8 cellular contexts compared by ENCODE assay signal in genomic region chr7:99979814-99980225, GRCh38. TPM values are rescaled to one million over a fixed set of nuclear protein-coding genes. Genes with fewer than 3 reads are reported as not detected.
DNase-seq lines count a peak whose midpoint lies in the region; ATAC-seq and TF ChIP-seq lines count a peak whose summit lies in the region.
"Not testable (repeated sequence)": the region's sequence is repeated elsewhere in the genome, so short reads cannot be mapped to it uniquely, and the experiment has no call there.

No MANE protein-coding gene starts in this region.

- H3K27ac ChIP-seq in CD8-positive, alpha-beta T cell (ENCODE audit: low read depth, low read length); cardiac muscle cell: not testable (repeated sequence)

- peak; percentile 68 for TF ChIP-seq CTCF in CD8-positive, alpha-beta T cell (IDR thresholded peaks at IDR 0.05)
- TF ChIP-seq CTCF in cardiac muscle cell (IDR thresholded peaks at IDR 0.05; ENCODE audit: low read depth, low read length): peak; percentile 60
- TF ChIP-seq CTCF in osteocyte (IDR thresholded peaks at IDR 0.05): peak; percentile 68

- peak; percentile 34 to 81 (median 60) for DNase-seq in CD8-positive, alpha-beta T cell
- DNase-seq in NCI-H69 (lab: John Stamatoyannopoulos, UW) (peak; percentile 48), anterior cingulate cortex (lab: John Stamatoyannopoulos, UW) (peak in 47 of 58 donors; percentile 2 to 77 (median 33)), cardiac muscle cell (ENCODE audit: low read depth in 1 of 2, low spot score in 1 of 2) (peak; percentile 15 to 42)
- peak; percentile 54 to 55 for DNase-seq in activated CD4-positive, alpha-beta T cell treated with anti-CD3 and anti-CD28 coated beads for 24 hours (ENCODE audit: low read depth in 2 of 2)
- not testable (repeated sequence) for DNase-seq in osteocyte (ENCODE audit: extremely low spot score, unreplicated experiment)
- DNase-seq in stimulated activated CD8-positive, alpha-beta memory T cell treated with anti-CD3 and anti-CD28 coated beads, Interleukin-7, amount 100 ng/mL, for 4 hours (ENCODE audit: low read depth in 2 of 2): peak; percentile 43 to 46

- intact Hi-C loops in CD8-positive, alpha-beta T cell (cut with DNase I, micrococcal nuclease): loop anchor here (1.0 to 10.0 kb wide), 6 partner anchors 11 to 1312 kb away; no protein-coding TSS in a partner anchor

- H3K36me3 Mint-ChIP-seq in CD8-positive, alpha-beta T cell; osteocyte (ENCODE audit: unreplicated experiment): not testable (repeated sequence)

- H3K4me3 ChIP-seq in CD8-positive, alpha-beta T cell (ENCODE audit: low read depth, low read length); cardiac muscle cell: not testable (repeated sequence)

- H3K9me3 Mint-ChIP-seq in CD8-positive, alpha-beta T cell; osteocyte (ENCODE audit: unreplicated experiment): not testable (repeated sequence)

- POLR2A ChIA-PET in CD8-positive, alpha-beta T cell (lab: Charles Lee): not testable (repeated sequence)

- H3K4me1 ChIP-seq in CD8-positive, alpha-beta T cell (ENCODE audit: insufficient read depth, low read length); cardiac muscle cell (ENCODE audit: low read depth): not testable (repeated sequence)

- not testable (repeated sequence) for H3K4me3 Mint-ChIP-seq in CD8-positive, alpha-beta T cell; osteocyte (ENCODE audit: unreplicated experiment)

- not testable (repeated sequence) for H3K27me3 Mint-ChIP-seq in CD8-positive, alpha-beta T cell (ENCODE audit: low read depth)
- H3K27me3 Mint-ChIP-seq in osteocyte (ENCODE audit: unreplicated experiment): peaks cover 38% of the 10 kb centered on the region

- H3K9me3 ChIP-seq in CD8-positive, alpha-beta T cell (ENCODE audit: low read length); cardiac muscle cell (ENCODE audit: low read depth): not testable (repeated sequence)

- not testable (repeated sequence) for H3K36me3 ChIP-seq in CD8-positive, alpha-beta T cell (ENCODE audit: insufficient read depth, low read length); cardiac muscle cell

- not testable (repeated sequence) for H3K4me1 Mint-ChIP-seq in CD8-positive, alpha-beta T cell (ENCODE audit: low read depth); osteocyte (ENCODE audit: unreplicated experiment)

- ATAC-seq in CD8-positive, alpha-beta T cell: peak; percentile 85
- ATAC-seq in HG02798 (IDR thresholded peaks at IDR 0.05; ENCODE audit: poor library complexity, unreplicated experiment): peak; percentile 56

- CTCF ChIA-PET in CD8-positive, alpha-beta T cell (lab: Charles Lee): interaction anchor here (0.9 to 4.6 kb wide), 19 partner anchors 10 to 237 kb away, joined by 3 to 49 read pairs (median 4); partner anchors contain the start of genes GJC3 and TRIM4

- H3K27me3 ChIP-seq in CD8-positive, alpha-beta T cell (ENCODE audit: insufficient read depth, low read length); cardiac muscle cell: not testable (repeated sequence)

- not testable (repeated sequence) for H3K27ac Mint-ChIP-seq in CD8-positive, alpha-beta T cell; osteocyte (ENCODE audit: unreplicated experiment)

RNA-seq across cellular contexts. Expression of gene AZGP1, which starts 4.0 kb away (rescaled TPM):
- not detected for total RNA-seq in CD8-positive, alpha-beta T cell
- total RNA-seq in cardiac muscle cell: 0.39 TPM in 1 of 2 replicates, not detected in the other
- not detected in 2 replicates for polyA plus RNA-seq in cardiac muscle cell
- not detected in 2 replicates for total RNA-seq in osteocyte

RNA-seq across cellular contexts. Expression of gene ZKSCAN1, which starts 35.6 kb away (rescaled TPM):
- total RNA-seq in CD8-positive, alpha-beta T cell: 10 to 100 TPM; 30.0 to 35.9 TPM
- 17.4 and 33.7 TPM in 2 replicates for total RNA-seq in cardiac muscle cell
- polyA plus RNA-seq in cardiac muscle cell: 22.3 and 38.1 TPM in 2 replicates
- 84.1 and 90.4 TPM in 2 replicates for total RNA-seq in osteocyte

RNA-seq across cellular contexts. Expression of gene GJC3, which starts 50.4 kb away (rescaled TPM):
- not detected for total RNA-seq in CD8-positive, alpha-beta T cell
- total RNA-seq in cardiac muscle cell: not detected in 2 replicates
- not detected in 2 replicates for polyA plus RNA-seq in cardiac muscle cell
- not detected in 2 replicates for total RNA-seq in osteocyte
